16 cellular contexts compared by ENCODE assay signal in the genomic region with DNA sequence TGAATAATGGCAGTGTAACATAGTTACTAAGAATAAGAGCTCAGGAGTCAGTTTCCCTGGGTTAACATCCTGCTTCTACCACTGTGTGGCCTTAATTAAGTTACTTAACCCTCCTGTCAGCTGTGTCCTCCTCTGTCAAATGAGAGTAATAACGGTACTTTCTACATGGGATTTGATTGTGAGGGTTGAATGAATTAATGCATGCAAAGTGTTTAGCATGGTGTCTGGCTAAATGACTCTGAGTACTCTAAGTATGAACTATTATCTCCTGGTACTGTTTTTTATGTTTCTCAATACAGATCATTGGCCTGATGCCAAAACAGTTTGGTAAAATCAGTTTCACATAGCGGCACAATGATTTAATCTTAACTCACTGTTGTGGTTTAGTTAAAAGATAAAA. TPM values are rescaled to one million over a fixed set of nuclear protein-coding genes. Genes with fewer than 3 reads are reported as not detected.
DNase-seq lines count a peak whose midpoint lies in the region; ATAC-seq and TF ChIP-seq lines count a peak whose summit lies in the region.
"Had no signal": no experiment of that assay in that cellular context is flagged by ENCODE, and none has a peak within 500 bp of the region (broad histone marks: within the 10 kb centered on the region; RNA-seq: fewer than 3 reads in every experiment).

No MANE protein-coding gene starts in this region.

- no peaks in the 10 kb centered on the region for H3K9me3 ChIP-seq in effector memory CD4-positive, alpha-beta T cell (ENCODE audit: control insufficient read depth, low read length)
- H3K9me3 ChIP-seq: A549, neutrophil had no signal

- no peak for TF ChIP-seq RAD21 in Ishikawa (IDR thresholded peaks at IDR 0.05; ENCODE audit: low read depth)

- peaks cover 5% of the 10 kb centered on the region for H3K36me3 ChIP-seq in brain microvascular endothelial cell (replicated peaks)
- no peaks in the 10 kb centered on the region for H3K36me3 ChIP-seq in effector memory CD4-positive, alpha-beta T cell (ENCODE audit: control insufficient read depth, insufficient read depth, low read length)

- CTCF ChIA-PET in activated CD4-positive, alpha-beta memory T cell treated with anti-CD3 and anti-CD28 coated beads for 36 hours (lab: Charles Lee) = interaction anchor here (0.9 to 1.8 kb wide), 3 partner anchors 20 to 250 kb away, joined by 3 to 8 read pairs (median 6); partner anchors contain the start of gene ZNF131
- CTCF ChIA-PET in activated CD4-positive, alpha-beta memory T cell treated with anti-CD3 and anti-CD28 coated beads, Interleukin-2, amount 10 ng/mL, durations not matched to agents 7 days and 5 days (lab: Charles Lee) = interaction anchor here (1.1 to 1.5 kb wide), 2 partner anchors 34 to 74 kb away, joined by 3 to 4 read pairs; no protein-coding TSS in a partner anchor

- intact Hi-C loops in activated CD4-positive, alpha-beta memory T cell treated with anti-CD3 and anti-CD28 coated beads for 36 hours (cut with micrococcal nuclease) = loop anchor here (1.0 to 5.0 kb wide), 3 partner anchors 30 to 52 kb away; partner anchors contain the start of gene NIM1K

- DNase-seq in activated CD4-positive, alpha-beta memory T cell treated with anti-CD3 and anti-CD28 coated beads for 36 hours = no peak
- no peak for DNase-seq in activated CD4-positive, alpha-beta memory T cell treated with anti-CD3 and anti-CD28 coated beads, Interleukin-2, amount 10 ng/mL, durations not matched to agents 7 days and 5 days
- DNase-seq in brain microvascular endothelial cell = peak; percentile 63
- DNase-seq in naive thymus-derived CD8-positive, alpha-beta T cell = peak in 4 of 10 donors; percentile 6 to 53 (median 38)
- no peak for DNase-seq in SW 1271 (lab: John Stamatoyannopoulos, UW)
- no peak for DNase-seq in effector memory CD4-positive, alpha-beta T cell
- DNase-seq: left colon, midbrain, NCI-H1417 treated with DMSO at 0.1 percent for 48 hours, retina had no signal

- TF ChIP-seq CTCF in brain microvascular endothelial cell (IDR thresholded peaks at IDR 0.05; ENCODE audit: low read depth, low read length, missing control alignments) = no peak

- H3K27me3 Mint-ChIP-seq in activated CD4-positive, alpha-beta memory T cell treated with anti-CD3 and anti-CD28 coated beads for 36 hours = no peaks in the 10 kb centered on the region
- H3K27me3 Mint-ChIP-seq in activated CD4-positive, alpha-beta memory T cell treated with anti-CD3 and anti-CD28 coated beads, Interleukin-2, amount 10 ng/mL, durations not matched to agents 7 days and 5 days = no peaks in the 10 kb centered on the region
- no peaks in the 10 kb centered on the region for H3K27me3 Mint-ChIP-seq in naive thymus-derived CD8-positive, alpha-beta T cell

- H3K4me1 ChIP-seq in effector memory CD4-positive, alpha-beta T cell (ENCODE audit: control insufficient read depth, insufficient read depth, low read length, poor library complexity, severe bottlenecking) = peaks cover 8% of the 10 kb centered on the region
- H3K4me1 ChIP-seq: A549 had no signal

- no peak overlapping the region for H3K4me3 Mint-ChIP-seq in activated CD4-positive, alpha-beta memory T cell treated with anti-CD3 and anti-CD28 coated beads for 36 hours
- H3K4me3 Mint-ChIP-seq in activated CD4-positive, alpha-beta memory T cell treated with anti-CD3 and anti-CD28 coated beads, Interleukin-2, amount 10 ng/mL, durations not matched to agents 7 days and 5 days = no peak overlapping the region
- H3K4me3 Mint-ChIP-seq in naive thymus-derived CD8-positive, alpha-beta T cell = peak overlapping the region in 7 of 10 donors; percentile 3 to 40 (median 13)

- no peak overlapping the region for H3K4me3 ChIP-seq in brain microvascular endothelial cell (ENCODE audit: low read depth, low read length)
- H3K4me3 ChIP-seq in effector memory CD4-positive, alpha-beta T cell (ENCODE audit: insufficient read depth, low read depth, low read length, poor library complexity, severe bottlenecking) = no peak overlapping the region
- H3K4me3 ChIP-seq: A549 had no signal

- H3K27ac ChIP-seq in brain microvascular endothelial cell = no peak overlapping the region
- no peak overlapping the region for H3K27ac ChIP-seq in effector memory CD4-positive, alpha-beta T cell (ENCODE audit: insufficient read depth, low read length, poor library complexity, severe bottlenecking)
- H3K27ac ChIP-seq: A549, neutrophil had no signal

- H3K9me3 Mint-ChIP-seq in activated CD4-positive, alpha-beta memory T cell treated with anti-CD3 and anti-CD28 coated beads for 36 hours = no peaks in the 10 kb centered on the region
- H3K9me3 Mint-ChIP-seq in activated CD4-positive, alpha-beta memory T cell treated with anti-CD3 and anti-CD28 coated beads, Interleukin-2, amount 10 ng/mL, durations not matched to agents 7 days and 5 days = no peaks in the 10 kb centered on the region
- H3K9me3 Mint-ChIP-seq in naive thymus-derived CD8-positive, alpha-beta T cell = no peaks in the 10 kb centered on the region

- peaks cover 51% of the 10 kb centered on the region for H3K36me3 Mint-ChIP-seq in activated CD4-positive, alpha-beta memory T cell treated with anti-CD3 and anti-CD28 coated beads for 36 hours
- peaks cover 71% of the 10 kb centered on the region for H3K36me3 Mint-ChIP-seq in activated CD4-positive, alpha-beta memory T cell treated with anti-CD3 and anti-CD28 coated beads, Interleukin-2, amount 10 ng/mL, durations not matched to agents 7 days and 5 days (ENCODE audit: low read depth)
- H3K36me3 Mint-ChIP-seq in naive thymus-derived CD8-positive, alpha-beta T cell = peaks cover 6 to 80% (median 32%) of the 10 kb centered on the region in 3 donors

- in situ Hi-C loops in brain microvascular endothelial cell (cut with HindIII; ENCODE audit: low pct_ligation_motif_present, low sequenced_read_pairs) = no loop called here

- TF ChIP-seq EP300 in Ishikawa (IDR thresholded peaks at IDR 0.05; ENCODE audit: borderline replicate concordance) = no peak

- H3K4me1 Mint-ChIP-seq in activated CD4-positive, alpha-beta memory T cell treated with anti-CD3 and anti-CD28 coated beads for 36 hours (ENCODE audit: low read depth) = peaks cover 41% of the 10 kb centered on the region
- H3K4me1 Mint-ChIP-seq in activated CD4-positive, alpha-beta memory T cell treated with anti-CD3 and anti-CD28 coated beads, Interleukin-2, amount 10 ng/mL, durations not matched to agents 7 days and 5 days = peaks cover 41% of the 10 kb centered on the region
- H3K4me1 Mint-ChIP-seq in naive thymus-derived CD8-positive, alpha-beta T cell = peaks cover 19 to 62% (median 54%) of the 10 kb centered on the region in 4 donors

- ATAC-seq in naive thymus-derived CD8-positive, alpha-beta T cell = peak; percentile 54 to 56
- ATAC-seq in HG03442 (IDR thresholded peaks at IDR 0.05; ENCODE audit: unreplicated experiment) = no peak
- ATAC-seq: A549, left colon, Panc1 had no signal

- no peaks in the 10 kb centered on the region for H3K27me3 ChIP-seq in brain microvascular endothelial cell (replicated peaks)
- no peaks in the 10 kb centered on the region for H3K27me3 ChIP-seq in effector memory CD4-positive, alpha-beta T cell (replicated peaks; ENCODE audit: control insufficient read depth, insufficient read depth, low read length, poor library complexity, severe bottlenecking)
- H3K27me3 ChIP-seq: neutrophil had no signal

- POLR2A ChIA-PET in activated CD4-positive, alpha-beta memory T cell treated with anti-CD3 and anti-CD28 coated beads for 36 hours (lab: Charles Lee) = interaction anchor here (1.1 to 1.2 kb wide), 3 partner anchors 19 to 344 kb away, joined by 3 read pairs; partner anchors contain the start of gene TMEM267
- POLR2A ChIA-PET in activated CD4-positive, alpha-beta memory T cell treated with anti-CD3 and anti-CD28 coated beads, Interleukin-2, amount 10 ng/mL, durations not matched to agents 7 days and 5 days (lab: Charles Lee) = interaction anchor here (2.8 kb wide), 1 partner anchor 19 kb away, joined by 15 read pairs; the partner anchor contains the start of gene ZNF131
- POLR2A ChIA-PET in naive thymus-derived CD8-positive, alpha-beta T cell (lab: Charles Lee) = interaction anchor here (0.6 to 1.3 kb wide), 2 partner anchors 19 to 121 kb away, joined by 3 to 4 read pairs; partner anchors contain the start of gene ZNF131

- peak overlapping the region; percentile 34 for H3K27ac Mint-ChIP-seq in activated CD4-positive, alpha-beta memory T cell treated with anti-CD3 and anti-CD28 coated beads for 36 hours
- H3K27ac Mint-ChIP-seq in activated CD4-positive, alpha-beta memory T cell treated with anti-CD3 and anti-CD28 coated beads, Interleukin-2, amount 10 ng/mL, durations not matched to agents 7 days and 5 days = no peak overlapping the region
- H3K27ac Mint-ChIP-seq in naive thymus-derived CD8-positive, alpha-beta T cell = peak overlapping the region in 9 of 10 donors; percentile 0 to 79 (median 56)

TF ChIP-seq in Ishikawa, 13 proteins besides CTCF, POLR2A, EP300 and RAD21:
- TF ChIP-seq NFIC (IDR thresholded peaks at IDR 0.05) = peak; percentile 26; the same call in 1 of the 2 replicates
- TF ChIP-seq CREB1 (IDR thresholded peaks at IDR 0.05; ENCODE audit: low read depth) = no peak

RNA-seq across cellular contexts. Expression of gene ZNF131, which starts 19.6 kb away (rescaled TPM):
- 10 to 100 TPM; 27.3 to 27.8 TPM for total RNA-seq in activated CD4-positive, alpha-beta memory T cell treated with anti-CD3 and anti-CD28 coated beads for 36 hours
- total RNA-seq in activated CD4-positive, alpha-beta memory T cell treated with anti-CD3 and anti-CD28 coated beads, Interleukin-2, amount 10 ng/mL, durations not matched to agents 7 days and 5 days = 10 to 100 TPM; 42.5 to 44.7 TPM
- 10 to 100 TPM; 88.1 to 90.4 TPM for total RNA-seq in naive thymus-derived CD8-positive, alpha-beta T cell
- 10 to 100 TPM; 51.8 to 57.1 (median 55.5) TPM for polyA plus RNA-seq in naive thymus-derived CD8-positive, alpha-beta T cell

RNA-seq across cellular contexts. Expression of gene NIM1K, which starts 51.7 kb away (rescaled TPM):
- total RNA-seq in activated CD4-positive, alpha-beta memory T cell treated with anti-CD3 and anti-CD28 coated beads for 36 hours = under 1 TPM; 0.75 to 1.00 TPM
- total RNA-seq in activated CD4-positive, alpha-beta memory T cell treated with anti-CD3 and anti-CD28 coated beads, Interleukin-2, amount 10 ng/mL, durations not matched to agents 7 days and 5 days = under 1 TPM; 0.73 to 0.83 TPM
- total RNA-seq in naive thymus-derived CD8-positive, alpha-beta T cell = under 1 TPM; 0.26 to 0.74 TPM
- polyA plus RNA-seq in naive thymus-derived CD8-positive, alpha-beta T cell = not detected
- total RNA-seq: bronchial epithelial cell had no signal

Comparison
In these comparisons a context has a peak if more than half of its experiments do, and no peak if none do; other contexts are left out.
1. H3K4me3 Mint-ChIP-seq: peak in naive thymus-derived CD8-positive, alpha-beta T cell (7 of 10); none in activated CD4-positive, alpha-beta memory T cell treated with anti-CD3 and anti-CD28 coated beads for 36 hours (single experiment) and activated CD4-positive, alpha-beta memory T cell treated with anti-CD3 and anti-CD28 coated beads, Interleukin-2, amount 10 ng/mL, durations not matched to agents 7 days and 5 days (single experiment).